20 cellular contexts compared by ENCODE assay signal in genomic region chr22:25655536-25655935, GRCh38.
DNase-seq lines count a peak whose midpoint lies in the region; ATAC-seq, FAIRE-seq and TF ChIP-seq lines count a peak whose summit lies in the region.
"Had no signal": no experiment of that assay in that cellular context is flagged by ENCODE, and none has a peak within 500 bp of the region (broad histone marks: within the 10 kb centered on the region; RNA-seq: fewer than 3 reads in every experiment).

No MANE protein-coding gene starts in this region.

- POLR2A ChIA-PET in WTC11 (lab: Charles Lee): no interaction called here

- H3K4me1 Mint-ChIP-seq in WTC11 (no peaks in the 10 kb centered on the region), memory B cell (peaks cover 42% of the 10 kb centered on the region)

- intact Hi-C loops in left ventricle myocardium inferior (cut with micrococcal nuclease): no loop called here

- H3K27me3 Mint-ChIP-seq in WTC11 (ENCODE audit: low read depth) (no peaks in the 10 kb centered on the region), memory B cell (no peaks in the 10 kb centered on the region)

- no peaks in the 10 kb centered on the region for H3K9me3 ChIP-seq in left ventricle myocardium inferior (replicated peaks)
- H3K9me3 ChIP-seq: SK-N-SH had no signal

- no peak overlapping the region for H3K27ac ChIP-seq in left ventricle myocardium inferior (replicated peaks)
- H3K27ac ChIP-seq: HL-60 had no signal

- H3K9me3 Mint-ChIP-seq in WTC11 (no peaks in the 10 kb centered on the region), memory B cell (no peaks in the 10 kb centered on the region)
- H3K9me3 Mint-ChIP-seq: CD14-positive monocyte had no signal

- H3K36me3 ChIP-seq in GM06990 (ENCODE audit: control insufficient read depth, insufficient read depth, low read length) (no peaks in the 10 kb centered on the region), left ventricle myocardium inferior (no peaks in the 10 kb centered on the region)

- peaks cover 5% of the 10 kb centered on the region for H3K4me1 ChIP-seq in left ventricle myocardium inferior

- H3K4me3 ChIP-seq in GM06990 (replicated peaks; ENCODE audit: low read depth, low read length) (no peak overlapping the region), left ventricle myocardium inferior (no peak overlapping the region)

- H3K36me3 Mint-ChIP-seq in WTC11 (no peaks in the 10 kb centered on the region), memory B cell (peaks cover 12% of the 10 kb centered on the region)

- TF ChIP-seq CTCF in GM06990 (IDR thresholded peaks at IDR 0.05; ENCODE audit: insufficient read depth, low read length, poor library complexity, severe bottlenecking) (no peak), WTC11 (IDR thresholded peaks at IDR 0.05) (no peak), left ventricle myocardium inferior (IDR thresholded peaks at IDR 0.05; ENCODE audit: borderline replicate concordance) (no peak)

- H3K4me3 Mint-ChIP-seq in WTC11: no peak overlapping the region
- H3K4me3 Mint-ChIP-seq in memory B cell: no peak overlapping the region
- H3K4me3 Mint-ChIP-seq: CD14-positive monocyte, HFFc6 had no signal

- H3K27ac Mint-ChIP-seq in WTC11 (0 out of 2 replicates have a peak overlapping the region, but pooled peaks have one; percentile 27), memory B cell (peak overlapping the region; percentile 26)
- H3K27ac Mint-ChIP-seq: HFFc6 had no signal

- H3K27me3 ChIP-seq in GM06990 (replicated peaks; ENCODE audit: control insufficient read depth, insufficient read depth, low read length) (no peaks in the 10 kb centered on the region), left ventricle myocardium inferior (ENCODE audit: low read depth) (no peaks in the 10 kb centered on the region)

- peak; percentile 11 for DNase-seq in GM06990 (ENCODE audit: extremely low read depth, insufficient read length)
- DNase-seq in GM18507 (ENCODE audit: extremely low spot score, insufficient read length, low read depth): no peak
- DNase-seq in WTC11 (ENCODE audit: low spot score): no peak
- no peak for DNase-seq in memory B cell (ENCODE audit: low spot score in 2 of 2)
- no peak for DNase-seq in left ventricle myocardium inferior
- DNase-seq: DMS79 treated with DMSO at 0.1 percent for 48 hours, HFFc6, NCI-H1105, NCI-H1694 treated with DMSO at 0.1 percent for 48 hours, NCI-H2107, NCI-H510A, NCI-H774, SHP77 treated with DMSO at 0.1 percent for 48 hours, SK-N-SH had no signal

- ATAC-seq in WTC11 (no peak), memory B cell (ENCODE audit: low read depth) (no peak), HG02642 (IDR thresholded peaks at IDR 0.05; ENCODE audit: poor library complexity, unreplicated experiment) (no peak), HG03280 (IDR thresholded peaks at IDR 0.05; ENCODE audit: unreplicated experiment) (no peak)

- CTCF ChIA-PET in WTC11 (lab: Charles Lee): interaction anchor here (1.5 kb wide), 1 partner anchor 112 kb away, joined by 3 read pairs; no protein-coding TSS in a partner anchor

- FAIRE-seq in GM18507 (lab: Jason Lieb, UNC): peak; percentile 60
- FAIRE-seq: H54, HTR-8/SVneo had no signal

TF ChIP-seq in WTC11, 78 proteins besides CTCF, POLR2A, EP300 and RAD21:
- TF ChIP-seq ZNF317 (CRISPR knock-in tag; IDR thresholded peaks at IDR 0.05; ENCODE audit: borderline replicate concordance, low read depth) (no peak), ARID4B (CRISPR knock-in tag; IDR thresholded peaks at IDR 0.05; ENCODE audit: borderline replicate concordance) (no peak), ZNF512 (CRISPR knock-in tag; IDR thresholded peaks at IDR 0.05; ENCODE audit: borderline replicate concordance) (no peak), ERG (CRISPR knock-in tag; IDR thresholded peaks at IDR 0.05) (no peak), GTF2I (CRISPR knock-in tag; conservative IDR thresholded peaks at IDR 0.05) (no peak), NR1H2 (CRISPR knock-in tag; IDR thresholded peaks at IDR 0.05) (no peak)
